ENCODE assay signal across 1 cellular context in genomic region chr20:45863543-45864470, GRCh38.
TF ChIP-seq lines count a peak whose summit lies in the region.

No MANE protein-coding gene starts in this region.

TF ChIP-seq in HepG2, 621 proteins besides CTCF, POLR2A, EP300 and RAD21 (continued from another document and continues in another):
- TF ChIP-seq ZNF660 (CRISPR knock-in tag; IDR thresholded peaks at IDR 0.05; ENCODE audit: borderline replicate concordance, low read depth), result no peak
- no peak for TF ChIP-seq ZNF570 (CRISPR knock-in tag; IDR thresholded peaks at IDR 0.05; ENCODE audit: borderline replicate concordance)
- TF ChIP-seq ZFP37 (CRISPR knock-in tag; IDR thresholded peaks at IDR 0.05; ENCODE audit: borderline replicate concordance), result no peak
- no peak for TF ChIP-seq ELF4 (CRISPR knock-in tag; IDR thresholded peaks at IDR 0.05; ENCODE audit: borderline replicate concordance)
- TF ChIP-seq MTA1 (CRISPR knock-in tag; IDR thresholded peaks at IDR 0.05; ENCODE audit: borderline replicate concordance), result no peak
- TF ChIP-seq, protein P1, sequence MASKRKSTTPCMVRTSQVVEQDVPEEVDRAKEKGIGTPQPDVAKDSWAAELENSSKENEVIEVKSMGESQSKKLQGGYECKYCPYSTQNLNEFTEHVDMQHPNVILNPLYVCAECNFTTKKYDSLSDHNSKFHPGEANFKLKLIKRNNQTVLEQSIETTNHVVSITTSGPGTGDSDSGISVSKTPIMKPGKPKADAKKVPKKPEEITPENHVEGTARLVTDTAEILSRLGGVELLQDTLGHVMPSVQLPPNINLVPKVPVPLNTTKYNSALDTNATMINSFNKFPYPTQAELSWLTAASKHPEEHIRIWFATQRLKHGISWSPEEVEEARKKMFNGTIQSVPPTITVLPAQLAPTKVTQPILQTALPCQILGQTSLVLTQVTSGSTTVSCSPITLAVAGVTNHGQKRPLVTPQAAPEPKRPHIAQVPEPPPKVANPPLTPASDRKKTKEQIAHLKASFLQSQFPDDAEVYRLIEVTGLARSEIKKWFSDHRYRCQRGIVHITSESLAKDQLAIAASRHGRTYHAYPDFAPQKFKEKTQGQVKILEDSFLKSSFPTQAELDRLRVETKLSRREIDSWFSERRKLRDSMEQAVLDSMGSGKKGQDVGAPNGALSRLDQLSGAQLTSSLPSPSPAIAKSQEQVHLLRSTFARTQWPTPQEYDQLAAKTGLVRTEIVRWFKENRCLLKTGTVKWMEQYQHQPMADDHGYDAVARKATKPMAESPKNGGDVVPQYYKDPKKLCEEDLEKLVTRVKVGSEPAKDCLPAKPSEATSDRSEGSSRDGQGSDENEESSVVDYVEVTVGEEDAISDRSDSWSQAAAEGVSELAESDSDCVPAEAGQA (IDR thresholded peaks at IDR 0.05; ENCODE audit: low read depth), result no peak
- TF ChIP-seq, protein P1 (CRISPR knock-in tag; IDR thresholded peaks at IDR 0.05; ENCODE audit: borderline replicate concordance), result no peak
- TF ChIP-seq ARNT2 (CRISPR knock-in tag; IDR thresholded peaks at IDR 0.05; ENCODE audit: low read depth), result 0 out of 2 replicates have a peak, but pooled peaks have one; percentile 20
- 0 out of 2 replicates have a peak, but pooled peaks have one; percentile 33 for TF ChIP-seq RXRA (CRISPR knock-in tag; IDR thresholded peaks at IDR 0.05)
- peak; percentile 78 for TF ChIP-seq ADNP (CRISPR knock-in tag; IDR thresholded peaks at IDR 0.05)
- TF ChIP-seq CREB1 (IDR thresholded peaks at IDR 0.05), result no peak
- no peak for TF ChIP-seq CREB1 (CRISPR knock-in tag; IDR thresholded peaks at IDR 0.05)
- TF ChIP-seq CBX2 (IDR thresholded peaks at IDR 0.05; ENCODE audit: low read depth, low read length), result no peak
- TF ChIP-seq CBX2 (CRISPR knock-in tag; IDR thresholded peaks at IDR 0.05; ENCODE audit: low read depth), result no peak
- no peak for TF ChIP-seq MED13 (CRISPR knock-in tag; IDR thresholded peaks at IDR 0.05)
- peak; percentile 32; the same call in 1 of the 2 replicates for TF ChIP-seq SMARCC2 (IDR thresholded peaks at IDR 0.05)
- no peak for TF ChIP-seq ZNF431 (CRISPR knock-in tag; IDR thresholded peaks at IDR 0.05; ENCODE audit: borderline replicate concordance, low read depth)
- peak; percentile 76; the same call in 1 of the 2 replicates for TF ChIP-seq MIER3 (CRISPR knock-in tag; IDR thresholded peaks at IDR 0.05; ENCODE audit: borderline replicate concordance)
- TF ChIP-seq, protein P2, sequence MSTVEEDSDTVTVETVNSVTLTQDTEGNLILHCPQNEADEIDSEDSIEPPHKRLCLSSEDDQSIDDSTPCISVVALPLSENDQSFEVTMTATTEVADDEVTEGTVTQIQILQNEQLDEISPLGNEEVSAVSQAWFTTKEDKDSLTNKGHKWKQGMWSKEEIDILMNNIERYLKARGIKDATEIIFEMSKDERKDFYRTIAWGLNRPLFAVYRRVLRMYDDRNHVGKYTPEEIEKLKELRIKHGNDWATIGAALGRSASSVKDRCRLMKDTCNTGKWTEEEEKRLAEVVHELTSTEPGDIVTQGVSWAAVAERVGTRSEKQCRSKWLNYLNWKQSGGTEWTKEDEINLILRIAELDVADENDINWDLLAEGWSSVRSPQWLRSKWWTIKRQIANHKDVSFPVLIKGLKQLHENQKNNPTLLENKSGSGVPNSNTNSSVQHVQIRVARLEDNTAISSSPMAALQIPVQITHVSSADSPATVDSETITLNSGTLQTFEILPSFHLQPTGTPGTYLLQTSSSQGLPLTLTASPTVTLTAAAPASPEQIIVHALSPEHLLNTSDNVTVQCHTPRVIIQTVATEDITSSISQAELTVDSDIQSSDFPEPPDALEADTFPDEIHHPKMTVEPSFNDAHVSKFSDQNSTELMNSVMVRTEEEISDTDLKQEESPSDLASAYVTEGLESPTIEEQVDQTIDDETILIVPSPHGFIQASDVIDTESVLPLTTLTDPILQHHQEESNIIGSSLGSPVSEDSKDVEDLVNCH (CRISPR knock-in tag; IDR thresholded peaks at IDR 0.05), result no peak
- no peak for TF ChIP-seq ZZZ3 (CRISPR knock-in tag; IDR thresholded peaks at IDR 0.05; ENCODE audit: borderline replicate concordance)
- no peak for TF ChIP-seq FLYWCH1 (CRISPR knock-in tag; IDR thresholded peaks at IDR 0.05)
- TF ChIP-seq HNRNPLL (IDR thresholded peaks at IDR 0.05; ENCODE audit: low read depth, low read length, poor library complexity, severe bottlenecking), result no peak
- TF ChIP-seq, protein P3, sequence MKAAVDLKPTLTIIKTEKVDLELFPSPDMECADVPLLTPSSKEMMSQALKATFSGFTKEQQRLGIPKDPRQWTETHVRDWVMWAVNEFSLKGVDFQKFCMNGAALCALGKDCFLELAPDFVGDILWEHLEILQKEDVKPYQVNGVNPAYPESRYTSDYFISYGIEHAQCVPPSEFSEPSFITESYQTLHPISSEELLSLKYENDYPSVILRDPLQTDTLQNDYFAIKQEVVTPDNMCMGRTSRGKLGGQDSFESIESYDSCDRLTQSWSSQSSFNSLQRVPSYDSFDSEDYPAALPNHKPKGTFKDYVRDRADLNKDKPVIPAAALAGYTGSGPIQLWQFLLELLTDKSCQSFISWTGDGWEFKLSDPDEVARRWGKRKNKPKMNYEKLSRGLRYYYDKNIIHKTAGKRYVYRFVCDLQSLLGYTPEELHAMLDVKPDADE (CRISPR knock-in tag; IDR thresholded peaks at IDR 0.05), result no peak
- no peak for TF ChIP-seq ZNF788 (CRISPR knock-in tag; IDR thresholded peaks at IDR 0.05; ENCODE audit: borderline replicate concordance)
- 0 out of 2 replicates have a peak, but pooled peaks have one; percentile 28 for TF ChIP-seq KLF6 (CRISPR knock-in tag; IDR thresholded peaks at IDR 0.05)
- TF ChIP-seq, protein P4, sequence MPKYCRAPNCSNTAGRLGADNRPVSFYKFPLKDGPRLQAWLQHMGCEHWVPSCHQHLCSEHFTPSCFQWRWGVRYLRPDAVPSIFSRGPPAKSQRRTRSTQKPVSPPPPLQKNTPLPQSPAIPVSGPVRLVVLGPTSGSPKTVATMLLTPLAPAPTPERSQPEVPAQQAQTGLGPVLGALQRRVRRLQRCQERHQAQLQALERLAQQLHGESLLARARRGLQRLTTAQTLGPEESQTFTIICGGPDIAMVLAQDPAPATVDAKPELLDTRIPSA (CRISPR knock-in tag; IDR thresholded peaks at IDR 0.05; ENCODE audit: borderline replicate concordance), result no peak
- TF ChIP-seq, protein P5, sequence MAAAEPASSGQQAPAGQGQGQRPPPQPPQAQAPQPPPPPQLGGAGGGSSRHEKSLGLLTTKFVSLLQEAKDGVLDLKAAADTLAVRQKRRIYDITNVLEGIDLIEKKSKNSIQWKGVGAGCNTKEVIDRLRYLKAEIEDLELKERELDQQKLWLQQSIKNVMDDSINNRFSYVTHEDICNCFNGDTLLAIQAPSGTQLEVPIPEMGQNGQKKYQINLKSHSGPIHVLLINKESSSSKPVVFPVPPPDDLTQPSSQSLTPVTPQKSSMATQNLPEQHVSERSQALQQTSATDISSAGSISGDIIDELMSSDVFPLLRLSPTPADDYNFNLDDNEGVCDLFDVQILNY (CRISPR knock-in tag; conservative IDR thresholded peaks at IDR 0.05), result no peak
- no peak for TF ChIP-seq ZNF549 (CRISPR knock-in tag; IDR thresholded peaks at IDR 0.05)
- TF ChIP-seq ZNF639 (CRISPR knock-in tag; conservative IDR thresholded peaks at IDR 0.05), result no peak
- no peak for TF ChIP-seq ZNF180 (CRISPR knock-in tag; IDR thresholded peaks at IDR 0.05; ENCODE audit: borderline replicate concordance, low read depth)
- no peak for TF ChIP-seq ZNF687 (CRISPR knock-in tag; IDR thresholded peaks at IDR 0.05)
- no peak for TF ChIP-seq ZNF367 (CRISPR knock-in tag; IDR thresholded peaks at IDR 0.05; ENCODE audit: borderline replicate concordance)
- TF ChIP-seq HES4 (CRISPR knock-in tag; IDR thresholded peaks at IDR 0.05; ENCODE audit: borderline replicate concordance), result no peak
- TF ChIP-seq TEAD2 (CRISPR knock-in tag; IDR thresholded peaks at IDR 0.05), result no peak
- TF ChIP-seq, protein P6, sequence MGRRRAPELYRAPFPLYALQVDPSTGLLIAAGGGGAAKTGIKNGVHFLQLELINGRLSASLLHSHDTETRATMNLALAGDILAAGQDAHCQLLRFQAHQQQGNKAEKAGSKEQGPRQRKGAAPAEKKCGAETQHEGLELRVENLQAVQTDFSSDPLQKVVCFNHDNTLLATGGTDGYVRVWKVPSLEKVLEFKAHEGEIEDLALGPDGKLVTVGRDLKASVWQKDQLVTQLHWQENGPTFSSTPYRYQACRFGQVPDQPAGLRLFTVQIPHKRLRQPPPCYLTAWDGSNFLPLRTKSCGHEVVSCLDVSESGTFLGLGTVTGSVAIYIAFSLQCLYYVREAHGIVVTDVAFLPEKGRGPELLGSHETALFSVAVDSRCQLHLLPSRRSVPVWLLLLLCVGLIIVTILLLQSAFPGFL (CRISPR knock-in tag; IDR thresholded peaks at IDR 0.05), result no peak
- TF ChIP-seq MEF2D (CRISPR knock-in tag; IDR thresholded peaks at IDR 0.05), result peak; percentile 59; the same call in 1 of the 2 replicates
- TF ChIP-seq, protein P7, sequence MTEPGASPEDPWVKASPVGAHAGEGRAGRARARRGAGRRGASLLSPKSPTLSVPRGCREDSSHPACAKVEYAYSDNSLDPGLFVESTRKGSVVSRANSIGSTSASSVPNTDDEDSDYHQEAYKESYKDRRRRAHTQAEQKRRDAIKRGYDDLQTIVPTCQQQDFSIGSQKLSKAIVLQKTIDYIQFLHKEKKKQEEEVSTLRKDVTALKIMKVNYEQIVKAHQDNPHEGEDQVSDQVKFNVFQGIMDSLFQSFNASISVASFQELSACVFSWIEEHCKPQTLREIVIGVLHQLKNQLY (CRISPR knock-in tag; IDR thresholded peaks at IDR 0.05), result 0 out of 2 replicates have a peak, but pooled peaks have one; percentile 13
- no peak for TF ChIP-seq ZNF260 (CRISPR knock-in tag; IDR thresholded peaks at IDR 0.05; ENCODE audit: borderline replicate concordance, low read depth)
- no peak for TF ChIP-seq ZNF790 (CRISPR knock-in tag; IDR thresholded peaks at IDR 0.05; ENCODE audit: borderline replicate concordance)
- no peak; the same call in 1 of the 2 replicates for TF ChIP-seq DPF2 (CRISPR knock-in tag; IDR thresholded peaks at IDR 0.05; ENCODE audit: borderline replicate concordance, low read depth)
- no peak; the same call in 1 of the 2 replicates for TF ChIP-seq ZBTB44 (CRISPR knock-in tag; IDR thresholded peaks at IDR 0.05)
